Comparison of ENCODE assay signal across 17 cellular contexts in the genomic region with DNA sequence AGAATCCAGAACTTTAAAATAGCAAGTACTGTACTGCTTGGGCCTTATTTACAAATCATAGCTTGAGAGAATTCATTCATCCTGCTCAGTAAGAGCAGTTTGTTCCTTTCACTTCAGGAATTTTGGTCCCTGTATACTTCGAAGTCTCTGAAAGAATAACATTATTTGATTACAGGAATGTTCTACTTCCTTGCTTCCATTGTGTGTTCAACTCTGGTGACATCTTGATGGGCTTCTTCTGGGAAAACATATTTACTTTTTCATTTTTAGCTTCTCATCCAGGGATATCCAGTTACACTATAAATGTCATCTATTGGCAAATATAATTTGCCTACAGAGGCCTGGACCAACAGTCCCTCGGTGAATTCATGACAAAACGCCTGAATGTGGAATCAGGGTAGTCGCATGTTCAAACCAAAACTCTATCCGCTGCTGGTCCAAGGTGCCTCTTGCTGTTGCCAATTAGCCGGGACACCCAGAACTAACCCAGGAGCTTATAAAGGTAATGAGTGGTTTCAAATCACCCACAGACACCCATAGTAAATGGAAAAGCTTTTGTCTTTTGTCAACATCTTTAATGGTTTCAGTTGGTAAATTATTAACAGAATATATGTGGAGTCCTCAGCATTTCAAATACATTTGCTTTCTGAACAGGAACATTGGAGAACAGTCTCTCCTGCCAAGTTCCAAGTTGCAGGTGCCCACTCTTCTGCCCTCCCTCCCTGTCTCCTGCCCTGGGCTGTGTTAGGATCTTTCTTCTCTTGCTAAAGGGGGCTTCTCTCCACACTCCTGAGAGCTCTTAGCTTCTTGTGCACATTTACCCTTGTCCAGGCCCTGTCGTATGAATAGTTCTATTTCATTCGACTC.
DNase-seq lines count a peak whose midpoint lies in the region; ATAC-seq and TF ChIP-seq lines count a peak whose summit lies in the region.
"Had no signal": no experiment of that assay in that cellular context is flagged by ENCODE, and none has a peak within 500 bp of the region (broad histone marks: within the 10 kb centered on the region; RNA-seq: fewer than 3 reads in every experiment).

No MANE protein-coding gene starts in this region.

- H3K18ac ChIP-seq in mesendoderm (ENCODE audit: low read length) = no peak overlapping the region

- no peak overlapping the region for H3K56ac ChIP-seq in mesendoderm (ENCODE audit: low read length)

- no CpG with 5 or more reads among the region's 8 CpGs for WGBS in mesendoderm (ENCODE audit: extremely low coverage, insufficient coverage, low lambda C conversion rate)
- WGBS in thyroid gland, 2 donors = 79 to 86% methylated on average over 8 of the region's 8 CpGs

- peak; percentile 86 for DNase-seq in NCI-H526 treated with DMSO at 0.1 percent for 48 hours (lab: John Stamatoyannopoulos, UW)
- DNase-seq in endothelial cell (ENCODE audit: low spot score) = no peak
- no peak for DNase-seq in mesendoderm
- DNase-seq in thyroid gland = no peak
- DNase-seq in natural killer cell treated with Interleukin-12 subunit alpha and Interleukin-12 subunit beta and Interleukin-15 and Interleukin-18, amount 100 ng/mL, for 72 hours (ENCODE audit: low spot score) = no peak
- no peak for DNase-seq in NCI-H510A treated with DMSO at 0.1 percent for 48 hours (lab: John Stamatoyannopoulos, UW)
- DNase-seq in foreskin melanocyte = no peak
- no peak for DNase-seq in mesothelial cell of epicardium (ENCODE audit: low spot score in 2 of 2, unreplicated experiment in 2 of 2)
- DNase-seq: CD8-positive, alpha-beta T cell; midbrain; NCI-H345; OCI-M1; psoas muscle; stimulated activated CD4-positive, alpha-beta T cell treated with anti-CD3 and anti-CD28 coated beads, Interleukin-4, amount 100 ng/mL, for 24 hours; stimulated activated naive B cell treated with anti-CD40 and anti-IgM and Interleukin-4, amounts not matched to agents 10 μg/mL and 1 μg/mL and 100 μg/mL, for 72 hours had no signal

- H3K27me3 Mint-ChIP-seq in endothelial cell (ENCODE audit: unreplicated experiment) = peaks cover 1% of the 10 kb centered on the region
- peaks cover 0 to 5% of the 10 kb centered on the region in 2 donors for H3K27me3 Mint-ChIP-seq in natural killer cell treated with Interleukin-12 subunit alpha and Interleukin-12 subunit beta and Interleukin-15 and Interleukin-18, amount 100 ng/mL, for 72 hours
- H3K27me3 Mint-ChIP-seq in mesothelial cell of epicardium (ENCODE audit: low read depth) = no peaks in the 10 kb centered on the region
- H3K27me3 Mint-ChIP-seq: stimulated activated naive B cell treated with anti-CD40 and anti-IgM and Interleukin-4, amounts not matched to agents 10 μg/mL and 1 μg/mL and 100 μg/mL, for 72 hours had no signal

- no peak overlapping the region for H2AK5ac ChIP-seq in mesendoderm (ENCODE audit: low read length)

- no peak overlapping the region for H3K4ac ChIP-seq in mesendoderm (ENCODE audit: low read depth, low read length)

- H3K9ac ChIP-seq in mesendoderm (ENCODE audit: low read length) = no peak overlapping the region

- no peak overlapping the region for H4K8ac ChIP-seq in mesendoderm (ENCODE audit: low read depth, low read length)

- H3K4me3 Mint-ChIP-seq in endothelial cell (ENCODE audit: unreplicated experiment) (no peak overlapping the region), mesothelial cell of epicardium (no peak overlapping the region)
- no peak overlapping the region for H3K4me3 Mint-ChIP-seq in natural killer cell treated with Interleukin-12 subunit alpha and Interleukin-12 subunit beta and Interleukin-15 and Interleukin-18, amount 100 ng/mL, for 72 hours
- H3K4me3 Mint-ChIP-seq: CD8-positive, alpha-beta T cell; stimulated activated naive B cell treated with anti-CD40 and anti-IgM and Interleukin-4, amounts not matched to agents 10 μg/mL and 1 μg/mL and 100 μg/mL, for 72 hours had no signal

- peak overlapping the region; percentile 10 for H3K27ac Mint-ChIP-seq in endothelial cell (ENCODE audit: unreplicated experiment)
- H3K27ac Mint-ChIP-seq in natural killer cell treated with Interleukin-12 subunit alpha and Interleukin-12 subunit beta and Interleukin-15 and Interleukin-18, amount 100 ng/mL, for 72 hours = no peak overlapping the region
- H3K27ac Mint-ChIP-seq in mesothelial cell of epicardium = no peak overlapping the region
- H3K27ac Mint-ChIP-seq: activated naive CD4-positive, alpha-beta T cell treated with anti-CD3 and anti-CD28 coated beads, Interleukin-2, amount 50 U/mL, for 72 hours; CD8-positive, alpha-beta T cell; stimulated activated naive B cell treated with anti-CD40 and anti-IgM and Interleukin-4, amounts not matched to agents 10 μg/mL and 1 μg/mL and 100 μg/mL, for 72 hours had no signal

- no peaks in the 10 kb centered on the region for H3K9me3 Mint-ChIP-seq in endothelial cell (ENCODE audit: unreplicated experiment)
- no peaks in the 10 kb centered on the region for H3K9me3 Mint-ChIP-seq in natural killer cell treated with Interleukin-12 subunit alpha and Interleukin-12 subunit beta and Interleukin-15 and Interleukin-18, amount 100 ng/mL, for 72 hours
- no peaks in the 10 kb centered on the region for H3K9me3 Mint-ChIP-seq in mesothelial cell of epicardium
- H3K9me3 Mint-ChIP-seq: CD8-positive, alpha-beta T cell; stimulated activated naive B cell treated with anti-CD40 and anti-IgM and Interleukin-4, amounts not matched to agents 10 μg/mL and 1 μg/mL and 100 μg/mL, for 72 hours had no signal

- intact Hi-C loops in thyroid gland (cut with DNase I) = loop anchor here (10.0 kb wide), 1 partner anchor 162 kb away; a partner anchor contains a TSS

- H3K4me1 ChIP-seq in mesendoderm (ENCODE audit: control insufficient read depth, low read depth, low read length) (peaks cover 10% of the 10 kb centered on the region), thyroid gland (peaks cover 39 to 43% of the 10 kb centered on the region in 2 donors)

- H3K4me1 Mint-ChIP-seq in endothelial cell (ENCODE audit: unreplicated experiment) (peaks cover 44% of the 10 kb centered on the region), mesothelial cell of epicardium (peaks cover 35% of the 10 kb centered on the region)
- peaks cover 31 to 45% of the 10 kb centered on the region in 2 donors for H3K4me1 Mint-ChIP-seq in natural killer cell treated with Interleukin-12 subunit alpha and Interleukin-12 subunit beta and Interleukin-15 and Interleukin-18, amount 100 ng/mL, for 72 hours (ENCODE audit: low read depth in 2 of 2)

- no peaks in the 10 kb centered on the region for H3K36me3 ChIP-seq in mesendoderm (ENCODE audit: control insufficient read depth, insufficient read depth, low read length)
- no peaks in the 10 kb centered on the region for H3K36me3 ChIP-seq in thyroid gland

- H3K27ac ChIP-seq in mesendoderm (ENCODE audit: low read depth, low read length) (no peak overlapping the region), thyroid gland (peak overlapping the region in 2 of 3 donors; percentile 51 to 59)
- H3K27ac ChIP-seq: psoas muscle had no signal

- no peaks in the 10 kb centered on the region for H3K9me3 ChIP-seq in thyroid gland
- H3K9me3 ChIP-seq: psoas muscle had no signal

- H3K27me3 ChIP-seq in mesendoderm (ENCODE audit: insufficient read depth, low read length, poor library complexity) (no peaks in the 10 kb centered on the region), thyroid gland (no peaks in the 10 kb centered on the region)

- no peak overlapping the region for H3K4me3 ChIP-seq in mesendoderm (ENCODE audit: low read length)
- H3K4me3 ChIP-seq in thyroid gland (replicated peaks in 1 of 3) = no peak overlapping the region
- H3K4me3 ChIP-seq: psoas muscle had no signal

- H3K36me3 Mint-ChIP-seq in endothelial cell (ENCODE audit: low read depth, unreplicated experiment) = no peaks in the 10 kb centered on the region
- H3K36me3 Mint-ChIP-seq in natural killer cell treated with Interleukin-12 subunit alpha and Interleukin-12 subunit beta and Interleukin-15 and Interleukin-18, amount 100 ng/mL, for 72 hours = no peaks in the 10 kb centered on the region
- no peaks in the 10 kb centered on the region for H3K36me3 Mint-ChIP-seq in mesothelial cell of epicardium
- H3K36me3 Mint-ChIP-seq: CD8-positive, alpha-beta T cell; stimulated activated naive B cell treated with anti-CD40 and anti-IgM and Interleukin-4, amounts not matched to agents 10 μg/mL and 1 μg/mL and 100 μg/mL, for 72 hours had no signal

- ATAC-seq in natural killer cell treated with Interleukin-12 subunit alpha and Interleukin-12 subunit beta and Interleukin-15 and Interleukin-18, amount 100 ng/mL, for 72 hours = no peak
- ATAC-seq: activated CD4-positive, CD25-positive, alpha-beta regulatory T cell treated with anti-CD3 and anti-CD28 coated beads, Interleukin-2, amount 50 U/mL, for 24 hours; activated naive CD4-positive, alpha-beta T cell treated with anti-CD3 and anti-CD28 coated beads, Interleukin-2, amount 50 U/mL, for 72 hours; CD8-positive, alpha-beta T cell; psoas muscle; stimulated activated naive B cell treated with anti-CD40 and anti-IgM and Interleukin-4, amounts not matched to agents 10 μg/mL and 1 μg/mL and 100 μg/mL, for 72 hours had no signal

- TF ChIP-seq CTCF in endothelial cell (IDR thresholded peaks at IDR 0.05; ENCODE audit: unreplicated experiment) (no peak), thyroid gland (IDR thresholded peaks at IDR 0.05) (peak in 1 of 6 experiments; percentile 15), mesothelial cell of epicardium (IDR thresholded peaks at IDR 0.05; ENCODE audit: unreplicated experiment) (no peak)

- no peak overlapping the region for H2BK5ac ChIP-seq in mesendoderm (ENCODE audit: low read length)

- H3K79me1 ChIP-seq in mesendoderm (ENCODE audit: low read length) = no peaks in the 10 kb centered on the region

- H3K79me2 ChIP-seq in mesendoderm (ENCODE audit: control insufficient read depth, insufficient read depth, low read length) = no peaks in the 10 kb centered on the region

- no peak for TF ChIP-seq POLR2A in thyroid gland (IDR thresholded peaks at IDR 0.05)

- H3K4me2 ChIP-seq in mesendoderm (ENCODE audit: low read length) = no peak overlapping the region

- peak overlapping the region; percentile 37 for H2BK15ac ChIP-seq in mesendoderm (replicated peaks; ENCODE audit: low read depth)

- H3K23ac ChIP-seq in mesendoderm (ENCODE audit: low read length) = no peak overlapping the region

- no peak overlapping the region for H4K5ac ChIP-seq in mesendoderm (ENCODE audit: low read length)

- H2BK120ac ChIP-seq in mesendoderm (ENCODE audit: low read depth, low read length) = no peak overlapping the region
